Comparison of ENCODE assay signal across 1 cellular context in the genomic region with DNA sequence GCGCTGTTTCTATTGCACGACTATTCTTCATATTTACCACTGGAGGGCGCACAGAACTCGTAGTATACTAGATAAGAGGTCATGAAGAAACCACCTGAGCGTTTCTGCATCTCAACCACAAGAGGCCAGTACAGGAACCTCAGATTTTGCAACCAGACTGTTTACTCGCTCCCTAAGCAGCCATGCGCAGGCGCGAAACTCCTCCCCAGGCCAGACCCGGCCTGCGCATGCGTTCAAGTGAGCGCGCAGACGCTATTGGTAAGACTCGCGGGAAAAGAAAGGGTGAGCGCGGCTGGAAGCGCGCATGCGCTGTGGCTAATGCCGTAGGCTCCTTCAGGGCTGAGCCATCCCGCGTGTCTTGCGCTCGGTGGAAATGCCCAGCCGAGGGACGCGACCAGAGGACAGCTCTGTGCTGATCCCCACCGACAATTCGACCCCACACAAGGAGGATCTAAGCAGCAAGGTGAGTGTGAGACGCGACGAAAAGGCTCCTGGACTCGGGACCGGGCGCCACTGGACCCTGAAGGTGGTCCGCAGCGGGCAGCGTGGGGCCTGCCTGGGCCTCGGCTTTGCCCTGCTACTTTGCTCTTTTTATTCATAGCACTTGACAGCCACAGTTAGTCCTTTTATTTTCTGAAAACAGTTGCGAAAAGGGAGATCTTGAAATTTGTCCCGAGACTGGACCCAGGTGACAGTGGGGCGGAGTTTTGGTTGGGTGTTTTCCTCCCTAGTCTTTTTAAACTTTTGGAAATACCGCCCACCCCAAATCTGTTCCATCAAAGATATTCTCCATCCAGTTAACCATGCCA.
TF ChIP-seq lines count a peak whose summit lies in the region.

Gene ASNSD1, plus strand, starts transcription at position 312 of the 809 bp plus-strand sequence. CDS start 4,674 bp downstream, outside the sequence.

TF ChIP-seq in HepG2, 621 proteins besides CTCF, POLR2A, EP300 and RAD21 (continued from another document and continues in another):
- TF ChIP-seq ZNF18 (CRISPR knock-in tag; IDR thresholded peaks at IDR 0.05; ENCODE audit: insufficient replicate concordance) (no peak), ZNF318 (CRISPR knock-in tag; IDR thresholded peaks at IDR 0.05) (peak; percentile 72), HDAC1 (CRISPR knock-in tag; IDR thresholded peaks at IDR 0.05) (peak; percentile 80), ZNF331 (CRISPR knock-in tag; IDR thresholded peaks at IDR 0.05) (peak; percentile 60), ATF2 (CRISPR knock-in tag; IDR thresholded peaks at IDR 0.05) (peak; percentile 62; the same call in 1 of the 2 replicates), NRL (CRISPR knock-in tag; IDR thresholded peaks at IDR 0.05; ENCODE audit: borderline replicate concordance) (peak; percentile 93; the same call in 1 of the 2 replicates), ZNF780A (CRISPR knock-in tag; IDR thresholded peaks at IDR 0.05) (no peak), TAF1 (CRISPR knock-in tag; IDR thresholded peaks at IDR 0.05) (peak; percentile 94), ZNF761 (CRISPR knock-in tag; conservative IDR thresholded peaks at IDR 0.05) (peak; percentile 83), AKNA (CRISPR knock-in tag; IDR thresholded peaks at IDR 0.05; ENCODE audit: borderline replicate concordance) (no peak), ZSCAN25 (CRISPR knock-in tag; IDR thresholded peaks at IDR 0.05) (peak; percentile 55; the same call in 1 of the 2 replicates), SUZ12 (IDR thresholded peaks at IDR 0.05; ENCODE audit: low read depth, low read length) (no peak), ZFY (CRISPR knock-in tag; IDR thresholded peaks at IDR 0.05) (peak; percentile 97), ZNF430 (CRISPR knock-in tag; IDR thresholded peaks at IDR 0.05) (peak; percentile 70; the same call in 1 of the 2 replicates), SMYD3 (CRISPR knock-in tag; IDR thresholded peaks at IDR 0.05) (peak; percentile 68; the same call in 1 of the 2 replicates)
- TF ChIP-seq, protein P1, sequence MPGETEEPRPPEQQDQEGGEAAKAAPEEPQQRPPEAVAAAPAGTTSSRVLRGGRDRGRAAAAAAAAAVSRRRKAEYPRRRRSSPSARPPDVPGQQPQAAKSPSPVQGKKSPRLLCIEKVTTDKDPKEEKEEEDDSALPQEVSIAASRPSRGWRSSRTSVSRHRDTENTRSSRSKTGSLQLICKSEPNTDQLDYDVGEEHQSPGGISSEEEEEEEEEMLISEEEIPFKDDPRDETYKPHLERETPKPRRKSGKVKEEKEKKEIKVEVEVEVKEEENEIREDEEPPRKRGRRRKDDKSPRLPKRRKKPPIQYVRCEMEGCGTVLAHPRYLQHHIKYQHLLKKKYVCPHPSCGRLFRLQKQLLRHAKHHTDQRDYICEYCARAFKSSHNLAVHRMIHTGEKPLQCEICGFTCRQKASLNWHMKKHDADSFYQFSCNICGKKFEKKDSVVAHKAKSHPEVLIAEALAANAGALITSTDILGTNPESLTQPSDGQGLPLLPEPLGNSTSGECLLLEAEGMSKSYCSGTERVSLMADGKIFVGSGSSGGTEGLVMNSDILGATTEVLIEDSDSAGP (CRISPR knock-in tag; IDR thresholded peaks at IDR 0.05; ENCODE audit: borderline replicate concordance), result peak; percentile 95
- TF ChIP-seq, protein P2, sequence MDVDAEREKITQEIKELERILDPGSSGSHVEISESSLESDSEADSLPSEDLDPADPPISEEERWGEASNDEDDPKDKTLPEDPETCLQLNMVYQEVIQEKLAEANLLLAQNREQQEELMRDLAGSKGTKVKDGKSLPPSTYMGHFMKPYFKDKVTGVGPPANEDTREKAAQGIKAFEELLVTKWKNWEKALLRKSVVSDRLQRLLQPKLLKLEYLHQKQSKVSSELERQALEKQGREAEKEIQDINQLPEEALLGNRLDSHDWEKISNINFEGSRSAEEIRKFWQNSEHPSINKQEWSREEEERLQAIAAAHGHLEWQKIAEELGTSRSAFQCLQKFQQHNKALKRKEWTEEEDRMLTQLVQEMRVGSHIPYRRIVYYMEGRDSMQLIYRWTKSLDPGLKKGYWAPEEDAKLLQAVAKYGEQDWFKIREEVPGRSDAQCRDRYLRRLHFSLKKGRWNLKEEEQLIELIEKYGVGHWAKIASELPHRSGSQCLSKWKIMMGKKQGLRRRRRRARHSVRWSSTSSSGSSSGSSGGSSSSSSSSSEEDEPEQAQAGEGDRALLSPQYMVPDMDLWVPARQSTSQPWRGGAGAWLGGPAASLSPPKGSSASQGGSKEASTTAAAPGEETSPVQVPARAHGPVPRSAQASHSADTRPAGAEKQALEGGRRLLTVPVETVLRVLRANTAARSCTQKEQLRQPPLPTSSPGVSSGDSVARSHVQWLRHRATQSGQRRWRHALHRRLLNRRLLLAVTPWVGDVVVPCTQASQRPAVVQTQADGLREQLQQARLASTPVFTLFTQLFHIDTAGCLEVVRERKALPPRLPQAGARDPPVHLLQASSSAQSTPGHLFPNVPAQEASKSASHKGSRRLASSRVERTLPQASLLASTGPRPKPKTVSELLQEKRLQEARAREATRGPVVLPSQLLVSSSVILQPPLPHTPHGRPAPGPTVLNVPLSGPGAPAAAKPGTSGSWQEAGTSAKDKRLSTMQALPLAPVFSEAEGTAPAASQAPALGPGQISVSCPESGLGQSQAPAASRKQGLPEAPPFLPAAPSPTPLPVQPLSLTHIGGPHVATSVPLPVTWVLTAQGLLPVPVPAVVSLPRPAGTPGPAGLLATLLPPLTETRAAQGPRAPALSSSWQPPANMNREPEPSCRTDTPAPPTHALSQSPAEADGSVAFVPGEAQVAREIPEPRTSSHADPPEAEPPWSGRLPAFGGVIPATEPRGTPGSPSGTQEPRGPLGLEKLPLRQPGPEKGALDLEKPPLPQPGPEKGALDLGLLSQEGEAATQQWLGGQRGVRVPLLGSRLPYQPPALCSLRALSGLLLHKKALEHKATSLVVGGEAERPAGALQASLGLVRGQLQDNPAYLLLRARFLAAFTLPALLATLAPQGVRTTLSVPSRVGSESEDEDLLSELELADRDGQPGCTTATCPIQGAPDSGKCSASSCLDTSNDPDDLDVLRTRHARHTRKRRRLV (CRISPR knock-in tag; IDR thresholded peaks at IDR 0.05), result peak; percentile 91
